8 cellular contexts compared by ENCODE assay signal in the genomic region with DNA sequence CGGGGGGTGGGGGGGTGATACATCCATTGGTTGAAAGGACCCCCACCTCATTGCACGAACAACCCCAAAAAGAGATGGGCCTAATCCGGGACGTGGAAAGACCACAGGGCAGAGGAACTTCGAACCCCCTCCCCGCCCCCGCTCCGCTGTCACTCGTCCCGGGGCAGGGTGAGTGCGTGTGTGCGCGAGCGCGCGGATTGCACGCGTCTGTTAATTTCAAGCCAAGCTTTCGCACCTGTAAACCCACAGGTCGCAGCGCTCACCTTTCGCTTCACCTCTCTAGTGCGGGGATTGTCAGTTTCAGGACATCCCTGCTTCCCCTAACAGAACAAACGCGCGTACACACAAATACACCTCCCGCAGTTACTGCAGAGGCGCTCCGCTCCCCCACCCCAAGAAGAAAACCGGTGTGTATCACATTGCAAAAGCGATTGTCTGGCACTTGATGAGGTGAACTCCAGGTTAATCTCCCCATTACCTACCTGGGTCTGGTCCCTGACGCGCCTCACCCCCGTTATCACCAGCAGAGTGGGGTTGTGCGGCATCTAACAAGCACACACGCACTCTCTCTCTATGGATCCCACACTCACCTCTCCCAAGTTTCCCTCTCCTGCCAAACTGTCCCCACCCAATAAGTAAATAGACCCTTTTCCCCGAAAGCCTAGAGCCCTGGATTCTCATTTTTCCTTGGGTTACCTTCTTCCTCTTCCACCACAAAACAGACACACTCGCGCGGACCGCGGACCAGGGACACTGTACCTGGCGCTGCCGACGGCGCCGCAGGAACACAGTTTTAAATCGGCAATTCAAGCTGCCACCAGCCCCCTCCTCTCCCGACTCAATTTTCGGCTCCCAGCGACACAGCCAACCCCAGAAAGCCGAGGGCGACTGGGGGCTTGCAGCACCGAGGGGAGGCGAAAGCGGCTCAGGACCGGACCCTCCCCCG. TPM values are rescaled to one million over a fixed set of nuclear protein-coding genes. Genes with fewer than 3 reads are reported as not detected.
DNase-seq lines count a peak whose midpoint lies in the region; ATAC-seq and TF ChIP-seq lines count a peak whose summit lies in the region.

No MANE protein-coding gene starts in this region.

- intact Hi-C loops in posterior vena cava (cut with DNase I) = loop anchor here (5.0 kb wide), 3 partner anchors 219 to 599 kb away; no protein-coding TSS in a partner anchor

- no peaks in the 10 kb centered on the region for H3K36me3 ChIP-seq in SK-N-MC (ENCODE audit: insufficient read depth, low read length)

- no peak for TF ChIP-seq CTCF in fibroblast of villous mesenchyme (IDR thresholded peaks at IDR 0.05; ENCODE audit: insufficient read depth, low read depth, low read length)

- ATAC-seq in GM19397 (IDR thresholded peaks at IDR 0.05; ENCODE audit: unreplicated experiment) = no peak

- peak overlapping the region; percentile 62; the same call in 1 of the 2 replicates for H3K27ac ChIP-seq in SK-N-MC

- peak overlapping the region; percentile 72 for H3K9ac ChIP-seq in SK-N-MC (ENCODE audit: insufficient read length)

- peak; percentile 63 for DNase-seq in DMS53 (lab: John Stamatoyannopoulos, UW)
- DNase-seq in SK-N-MC (ENCODE audit: low read depth, low spot score) = no peak
- DNase-seq in fibroblast of villous mesenchyme (ENCODE audit: low read depth) = no peak
- DNase-seq in posterior vena cava (ENCODE audit: low spot score) = peak; percentile 76
- DNase-seq in kidney tubule cell (ENCODE audit: low spot score) = no peak
- DNase-seq in foreskin melanocyte = no peak
- no peak for DNase-seq in HT-29 (ENCODE audit: low spot score)

- H3K4me3 ChIP-seq in SK-N-MC (peak overlapping the region; percentile 80), fibroblast of villous mesenchyme (ENCODE audit: low read depth, low read length) (peak overlapping the region; percentile 34)

- H3K9me3 ChIP-seq in SK-N-MC (ENCODE audit: low read depth, low read length) = no peaks in the 10 kb centered on the region

RNA-seq across cellular contexts. Expression of gene CYP26B1, which starts 1.0 kb away (rescaled TPM):
- total RNA-seq in fibroblast of villous mesenchyme = under 0.01 and 0.43 TPM in 2 replicates
- total RNA-seq in posterior vena cava = 1 to 10 TPM; 5.0 to 5.1 TPM
- total RNA-seq in HT-29 (2014; rRNA removed; shearing (Covaris generic)) = 0.05 and 0.10 TPM in 2 replicates

Comparison
In these comparisons a context has a peak if more than half of its experiments do, and no peak if none do; other contexts are left out.
1. DNase-seq: peak in DMS53 (single experiment) and posterior vena cava (single experiment); none in SK-N-MC (single experiment), fibroblast of villous mesenchyme (single experiment), kidney tubule cell (single experiment), foreskin melanocyte (single experiment) and HT-29 (single experiment).